Comparison of ENCODE assay signal across 9 cellular contexts in the genomic region with DNA sequence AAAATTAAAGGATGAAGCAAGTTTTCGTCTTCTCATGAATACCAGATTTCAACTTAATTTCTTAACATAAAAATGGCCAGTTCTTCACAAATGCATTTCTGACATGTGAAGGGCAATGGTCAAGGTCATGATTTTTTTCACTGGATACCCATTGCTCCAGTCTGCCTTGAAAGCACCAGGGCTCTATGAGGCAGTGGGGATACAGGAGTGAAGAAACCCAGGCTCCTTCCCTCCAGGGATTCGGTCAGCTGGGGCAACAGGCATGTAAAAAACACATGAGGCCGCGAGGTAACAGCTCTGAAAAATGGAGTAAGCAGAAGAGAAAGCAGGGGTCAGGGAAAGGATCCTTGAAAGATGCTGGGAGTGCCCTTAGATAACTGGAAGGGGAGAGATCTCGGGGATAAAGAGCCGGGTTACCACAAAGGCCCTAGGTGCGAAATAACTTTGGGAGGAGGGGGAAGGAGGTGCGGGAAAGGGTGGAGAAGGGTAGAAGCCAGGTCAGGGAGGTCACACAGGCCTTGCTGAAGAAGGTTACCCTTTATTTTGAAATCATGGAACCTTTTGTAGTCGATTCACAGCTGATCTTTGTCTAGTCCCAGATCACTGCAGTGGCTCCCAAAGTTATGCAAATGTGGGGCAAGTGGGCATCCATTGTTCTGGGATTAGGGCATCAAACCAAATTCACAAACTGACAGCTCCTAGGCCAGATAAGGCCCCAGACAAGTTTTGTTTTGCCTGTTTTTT. TPM values are rescaled to one million over a fixed set of nuclear protein-coding genes. Genes with fewer than 3 reads are reported as not detected.
DNase-seq lines count a peak whose midpoint lies in the region; ATAC-seq and TF ChIP-seq lines count a peak whose summit lies in the region.
"Had no signal": no experiment of that assay in that cellular context is flagged by ENCODE, and none has a peak within 500 bp of the region (broad histone marks: within the 10 kb centered on the region; RNA-seq: fewer than 3 reads in every experiment).

No MANE protein-coding gene starts in this region.

- intact Hi-C loops in Calu3 (cut with micrococcal nuclease; ENCODE audit: unreplicated experiment) (loop anchor here (5.0 kb wide), 1 partner anchor 170 kb away; no protein-coding TSS in a partner anchor), prostate gland (cut with DNase I) (loop anchor here (2.0 to 10.0 kb wide), 3 partner anchors 115 to 383 kb away; partner anchors contain the start of gene CEP68), aorta (cut with DNase I) (loop anchor here (2.0 to 10.0 kb wide), 6 partner anchors 120 to 385 kb away; no protein-coding TSS in a partner anchor)

- TF ChIP-seq CTCF in Calu3 (IDR thresholded peaks at IDR 0.05; ENCODE audit: unreplicated experiment) (no peak), foreskin keratinocyte (conservative IDR thresholded peaks at IDR 0.05) (no peak), prostate gland (IDR thresholded peaks at IDR 0.05) (no peak)

- H3K4me3 Mint-ChIP-seq in Calu3 (ENCODE audit: low read depth, unreplicated experiment): peak overlapping the region; percentile 87
- peak overlapping the region; percentile 31 to 95 (median 36) for H3K4me3 Mint-ChIP-seq in T-cell

- H3K27me3 ChIP-seq in foreskin keratinocyte (no peaks in the 10 kb centered on the region), prostate gland (replicated peaks; ENCODE audit: insufficient read depth) (no peaks in the 10 kb centered on the region), aorta (ENCODE audit: control insufficient read depth in 1 of 2, insufficient read depth in 2 of 2, low read length in 1 of 2) (no peaks in the 10 kb centered on the region)

- H3K9me3 ChIP-seq in prostate gland (no peaks in the 10 kb centered on the region), aorta (ENCODE audit: control insufficient read depth, low read length) (no peaks in the 10 kb centered on the region)

- peaks cover 5% of the 10 kb centered on the region for H3K4me1 ChIP-seq in foreskin keratinocyte
- H3K4me1 ChIP-seq in prostate gland (replicated peaks): no peaks in the 10 kb centered on the region
- no peaks in the 10 kb centered on the region for H3K4me1 ChIP-seq in aorta (ENCODE audit: control insufficient read depth in 1 of 2, insufficient read depth in 2 of 2, low read length in 2 of 2)

- POLR2A ChIA-PET in T-cell (lab: Charles Lee): interaction anchor here (0.6 kb wide), 2 partner anchors 62 to 189 kb away, joined by 3 read pairs; no protein-coding TSS in a partner anchor

- H3K36me3 Mint-ChIP-seq in Calu3 (ENCODE audit: insufficient read depth, unreplicated experiment) (peaks cover 32% of the 10 kb centered on the region), T-cell (no peaks in the 10 kb centered on the region)
- H3K36me3 Mint-ChIP-seq: IgD-negative memory B cell had no signal

- WGBS in prostate gland: 88% methylated on average over 9 of the region's 9 CpGs
- WGBS in aorta, 2 donors: 94 to 97% methylated on average over 9 of the region's 9 CpGs

- H3K27ac ChIP-seq in foreskin keratinocyte (peak overlapping the region; percentile 71), prostate gland (peak overlapping the region; percentile 95 to 96), aorta (ENCODE audit: low read depth in 1 of 2, low read length in 2 of 2) (peak overlapping the region in 1 of 2 donors; percentile 46)

- H3K4me1 Mint-ChIP-seq in Calu3 (ENCODE audit: low read depth, unreplicated experiment) (peaks cover 14% of the 10 kb centered on the region), T-cell (peaks cover 13 to 19% (median 17%) of the 10 kb centered on the region in 3 donors)

- no peaks in the 10 kb centered on the region for H3K27me3 Mint-ChIP-seq in Calu3 (ENCODE audit: unreplicated experiment)
- H3K27me3 Mint-ChIP-seq in T-cell: peaks cover 29 to 46% of the 10 kb centered on the region in 2 donors

- TF ChIP-seq POLR2A in prostate gland (IDR thresholded peaks at IDR 0.05): no peak

- H3K4me3 ChIP-seq in prostate gland (no peak overlapping the region), aorta (ENCODE audit: low read length in 2 of 2) (no peak overlapping the region)

- no peak overlapping the region for H3K27ac Mint-ChIP-seq in Calu3 (ENCODE audit: unreplicated experiment)
- peak overlapping the region in 1 of 2 donors; percentile 25 for H3K27ac Mint-ChIP-seq in T-cell

- ATAC-seq in T-cell (replicated peaks in 1 of 4) (no peak), foreskin keratinocyte (no peak), aorta (ENCODE audit: low FRiP score) (no peak), GM18498 (IDR thresholded peaks at IDR 0.05; ENCODE audit: unreplicated experiment) (no peak)

- DNase-seq in Calu3 (no peak), T-cell (no peak), foreskin keratinocyte (no peak), prostate gland (ENCODE audit: low spot score) (no peak), aorta (no peak)
- DNase-seq in activated CD4-positive, alpha-beta T cell treated with anti-CD3 and anti-CD28 coated beads for 48 hours: no peak
- DNase-seq in activated CD4-positive, alpha-beta T cell treated with anti-CD3 and anti-CD28 coated beads, Interleukin-2, amount 50 U/mL, for 1 hour: no peak

- H3K36me3 ChIP-seq in prostate gland: no peaks in the 10 kb centered on the region
- no peaks in the 10 kb centered on the region for H3K36me3 ChIP-seq in aorta (ENCODE audit: control insufficient read depth in 1 of 2, insufficient read depth in 2 of 2, low read length in 1 of 2)

- no TSS peak for BruUV-seq in Calu3 (replicated peaks; lab: Mats Ljungman, UMichigan)

- H3K9me3 Mint-ChIP-seq in Calu3 (ENCODE audit: low read depth, unreplicated experiment) (no peaks in the 10 kb centered on the region), T-cell (no peaks in the 10 kb centered on the region)

- CTCF ChIA-PET in Calu3 (lab: Charles Lee): interaction anchor here (1.2 kb wide), 1 partner anchor 117 kb away, joined by 3 read pairs; no protein-coding TSS in a partner anchor
- CTCF ChIA-PET in T-cell (lab: Charles Lee): no interaction called here

RNA-seq across cellular contexts. Expression of gene SPRED2, which starts 5.2 kb away (rescaled TPM):
- total RNA-seq in Calu3 (2022) (28.9 and 33.3 TPM in 2 replicates), T-cell (1 to 10 TPM in 3 of 5 donors, under 1 TPM in 2; 0.73 to 3.2 (median 1.2) TPM), foreskin keratinocyte (29.0 and 32.0 TPM in 2 replicates), prostate gland (10 to 100 TPM; 23.7 to 27.1 TPM), aorta (10 to 100 TPM; 36.5 to 38.3 TPM)
- polyA plus RNA-seq in foreskin keratinocyte (14.0 and 16.6 TPM in 2 replicates), aorta (10 to 100 TPM in 1 of 2 donors, 1 to 10 TPM in 1; 9.9 to 19.7 TPM)
